In genomic region chr2:222655748-222656543, GRCh38 we compare ENCODE assay signal across 8 cellular contexts.
DNase-seq lines count a peak whose midpoint lies in the region; ATAC-seq and TF ChIP-seq lines count a peak whose summit lies in the region.

Gene FARSB, minus strand, starts transcription at chr2:222656092. Its CDS starts 19 bp downstream, at chr2:222656073.

- H3K27ac Mint-ChIP-seq in central memory CD8-positive, alpha-beta T cell (ENCODE audit: low read depth) = peak within 1 kb of the TSS; percentile 97

- peaks cover 16% of the 10 kb centered on the region for H3K36me3 Mint-ChIP-seq in central memory CD8-positive, alpha-beta T cell (ENCODE audit: insufficient read depth)

- no peaks in the 10 kb centered on the region for H3K27me3 Mint-ChIP-seq in central memory CD8-positive, alpha-beta T cell

- H3K4me1 Mint-ChIP-seq in central memory CD8-positive, alpha-beta T cell = peaks cover 40% of the 10 kb centered on the region

- DNase-seq in AG09309 (ENCODE audit: low read depth) (peak; percentile 82), NCI-H446 (lab: John Stamatoyannopoulos, UW) (peak; percentile 96 to 97), islet precursor cell (peak; percentile 96)
- DNase-seq in activated CD4-positive, CD25-positive, alpha-beta regulatory T cell treated with anti-CD3 and anti-CD28 coated beads, Interleukin-2, amount 50 U/mL, for 16 hours (ENCODE audit: low read depth, low spot score) = peak; percentile 88
- peak; percentile 80 to 89 for DNase-seq in central memory CD8-positive, alpha-beta T cell (ENCODE audit: low spot score in 2 of 2)
- peak; percentile 84 to 87 (median 86) for DNase-seq in stimulated activated CD4-positive, alpha-beta T cell treated with anti-CD3 and anti-CD28 coated beads, Interleukin-12 subunit alpha, Interleukin-12 subunit beta, amount 100 ng/mL, for 48 hours (ENCODE audit: low read depth in 2 of 3, low spot score in 1 of 3)

- peak within 1 kb of the TSS; percentile 55 for H3K4me3 ChIP-seq in AG09309 (ENCODE audit: control insufficient read depth, low read depth, low read length)

- no peaks in the 10 kb centered on the region for H3K9me3 Mint-ChIP-seq in central memory CD8-positive, alpha-beta T cell

- no peak for TF ChIP-seq CTCF in AG09309 (IDR thresholded peaks at IDR 0.05; ENCODE audit: control insufficient read depth, insufficient read depth, low read depth, low read length, missing control alignments)

- peak within 1 kb of the TSS; percentile 94 for H3K4me3 Mint-ChIP-seq in central memory CD8-positive, alpha-beta T cell

- ATAC-seq in GM19025 (IDR thresholded peaks at IDR 0.05; ENCODE audit: low read depth, unreplicated experiment) (peak; percentile 92), HG03342 (IDR thresholded peaks at IDR 0.05; ENCODE audit: unreplicated experiment) (peak; percentile 89)
- ATAC-seq in central memory CD8-positive, alpha-beta T cell (replicated peaks; ENCODE audit: extremely low read depth, poor library complexity, severe bottlenecking) = peak; percentile 92

Comparison
In these comparisons a context has a peak if more than half of its experiments do, and no peak if none do; other contexts are left out.
1. Peak in every context shown above with its lines: DNase-seq, ATAC-seq and H3K4me3 ChIP-seq.